1 cellular context compared by ENCODE assay signal in the genomic region with DNA sequence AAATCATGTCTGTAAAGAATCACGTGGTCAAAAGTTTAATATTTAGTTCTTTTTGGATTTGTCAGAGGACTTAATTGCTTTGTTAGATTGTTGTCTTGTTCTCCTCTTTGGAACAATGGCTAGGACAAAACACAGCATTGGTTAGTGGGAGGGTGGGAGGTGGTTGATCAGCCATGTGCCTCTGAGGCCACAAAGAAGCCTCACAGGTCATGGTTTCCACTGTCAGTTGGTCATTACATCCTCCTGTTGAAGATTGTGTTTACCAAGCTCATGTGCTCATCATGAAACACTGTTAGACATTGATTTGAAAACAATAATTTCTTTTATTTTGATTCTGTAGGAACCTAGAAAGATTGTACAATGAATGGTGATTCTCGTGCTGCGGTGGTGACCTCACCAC.
TF ChIP-seq lines count a peak whose summit lies in the region.

No MANE protein-coding gene starts in this region.

TF ChIP-seq in IMR-90, 13 proteins besides CTCF, POLR2A, EP300 and RAD21:
- TF ChIP-seq CEBPB (IDR thresholded peaks at IDR 0.05; ENCODE audit: low read depth, low read length) = no peak
- no peak for TF ChIP-seq RCOR1 (IDR thresholded peaks at IDR 0.05; ENCODE audit: insufficient replicate concordance, low read length)
